ENCODE assay signal across 1 cellular context in genomic region chrX:22171287-22172060, GRCh38.
TF ChIP-seq lines count a peak whose summit lies in the region.

No MANE protein-coding gene starts in this region.

TF ChIP-seq in WTC11, 78 proteins besides CTCF, POLR2A, EP300 and RAD21 (continued from another document):
- no peak for TF ChIP-seq ZNF281 (CRISPR knock-in tag; IDR thresholded peaks at IDR 0.05)
- TF ChIP-seq NR1H2 (CRISPR knock-in tag; IDR thresholded peaks at IDR 0.05): no peak
- TF ChIP-seq TEAD4 (CRISPR knock-in tag; IDR thresholded peaks at IDR 0.05): no peak
- TF ChIP-seq ZNF317 (CRISPR knock-in tag; IDR thresholded peaks at IDR 0.05; ENCODE audit: borderline replicate concordance, low read depth): no peak
- no peak for TF ChIP-seq ZSCAN18 (CRISPR knock-in tag; IDR thresholded peaks at IDR 0.05)
- TF ChIP-seq ZBTB21 (CRISPR knock-in tag; IDR thresholded peaks at IDR 0.05; ENCODE audit: borderline replicate concordance): no peak
- no peak for TF ChIP-seq ARID4B (CRISPR knock-in tag; IDR thresholded peaks at IDR 0.05; ENCODE audit: borderline replicate concordance)
